Comparison of ENCODE assay signal across 10 cellular contexts in genomic region chr14:68926236-68926635, GRCh38. TPM values are rescaled to one million over a fixed set of nuclear protein-coding genes. Genes with fewer than 3 reads are reported as not detected.
DNase-seq lines count a peak whose midpoint lies in the region; ATAC-seq and TF ChIP-seq lines count a peak whose summit lies in the region.
"Had no signal": no experiment of that assay in that cellular context is flagged by ENCODE, and none has a peak within 500 bp of the region (broad histone marks: within the 10 kb centered on the region; RNA-seq: fewer than 3 reads in every experiment).

No MANE protein-coding gene starts in this region.

- DNase-seq in GM12864 (ENCODE audit: low read depth) (no peak), WERI-Rb-1 (no peak), HT-29 (ENCODE audit: low spot score) (no peak), CD1c-positive myeloid dendritic cell (ENCODE audit: extremely low spot score) (no peak), SIG-M5 (lab: John Stamatoyannopoulos, UW) (no peak)
- DNase-seq: NCI-H1694; stimulated activated naive B cell treated with anti-CD40 and anti-IgM and Interleukin-4, amounts not matched to agents 10 μg/mL and 1 μg/mL and 100 μg/mL, for 72 hours had no signal

- ATAC-seq in gastroesophageal sphincter = no peak
- ATAC-seq in HG03521 (IDR thresholded peaks at IDR 0.05; ENCODE audit: unreplicated experiment) = no peak
- ATAC-seq: stimulated activated naive B cell treated with anti-CD40 and anti-IgM and Interleukin-4, amounts not matched to agents 10 μg/mL and 1 μg/mL and 100 μg/mL, for 72 hours had no signal

- no peak overlapping the region for H3K27ac ChIP-seq in 22Rv1
- no peak overlapping the region for H3K27ac ChIP-seq in WERI-Rb-1
- peak overlapping the region; percentile 85 to 99 (median 94) for H3K27ac ChIP-seq in gastroesophageal sphincter

- no peak for TF ChIP-seq POLR2A in gastroesophageal sphincter (IDR thresholded peaks at IDR 0.05)

- TF ChIP-seq CTCF in 22Rv1 (IDR thresholded peaks at IDR 0.05) (peak; percentile 53), GM12864 (IDR thresholded peaks at IDR 0.05; ENCODE audit: low read depth, low read length, missing control alignments) (peak; percentile 52), WERI-Rb-1 (IDR thresholded peaks at IDR 0.05; ENCODE audit: low read depth, low read length) (peak; percentile 83), gastroesophageal sphincter (IDR thresholded peaks at IDR 0.05) (peak in 3 of 4 experiments; percentile 25 to 47 (median 44))

- H3K27me3 ChIP-seq in WERI-Rb-1 (ENCODE audit: insufficient read depth, low read depth, severe bottlenecking) (no peaks in the 10 kb centered on the region), gastroesophageal sphincter (no peaks in the 10 kb centered on the region)

- peaks cover 15 to 97% (median 45%) of the 10 kb centered on the region in 3 donors for H3K4me1 ChIP-seq in gastroesophageal sphincter

- H3K9me3 ChIP-seq in WERI-Rb-1 (ENCODE audit: severe bottlenecking) (no peaks in the 10 kb centered on the region), gastroesophageal sphincter (no peaks in the 10 kb centered on the region)

- H3K4me3 ChIP-seq in GM12864 (ENCODE audit: low read depth, low read length) = no peak overlapping the region
- no peak overlapping the region for H3K4me3 ChIP-seq in WERI-Rb-1 (ENCODE audit: low read depth, low read length)
- H3K4me3 ChIP-seq in gastroesophageal sphincter = no peak overlapping the region

- no peaks in the 10 kb centered on the region; the same call in 1 of the 2 replicates for H3K36me3 ChIP-seq in WERI-Rb-1
- H3K36me3 ChIP-seq in gastroesophageal sphincter = peaks cover 0 to 3% of the 10 kb centered on the region in 2 donors

- 93% methylated on average over 1 of the region's 1 CpG; no CpG with 5 or more reads in 1 of the 2 donors for WGBS in gastroesophageal sphincter (ENCODE audit: low coverage in 1 of 2), 2 donors

- no peak for TF ChIP-seq EP300 in gastroesophageal sphincter (IDR thresholded peaks at IDR 0.05)

RNA-seq across cellular contexts. Expression of gene ACTN1, which starts 52.9 kb away (rescaled TPM):
- 1,000 to 10,000 TPM in 2 of 4 donors, 100 to 1,000 TPM in 2; 776 to 1,910 (median 969) TPM for total RNA-seq in gastroesophageal sphincter
- total RNA-seq in HT-29 (2014; rRNA removed; shearing (Covaris generic)) = 104 and 115 TPM in 2 replicates

Comparison
In these comparisons a context has a peak if more than half of its experiments do, and no peak if none do; other contexts are left out.
1. H3K27ac ChIP-seq: peak in gastroesophageal sphincter (4 of 4); none in 22Rv1 (single experiment) and WERI-Rb-1 (single experiment).
2. Peak in every context shown above with its lines, with median percentiles within 50 percentile points of each other: CTCF ChIP-seq.